In genomic region chr17:78276499-78276898, GRCh38 we compare ENCODE assay signal across 14 cellular contexts. TPM values are rescaled to one million over a fixed set of nuclear protein-coding genes. Genes with fewer than 3 reads are reported as not detected.
DNase-seq lines count a peak whose midpoint lies in the region; ATAC-seq and TF ChIP-seq lines count a peak whose summit lies in the region.
"Had no signal": no experiment of that assay in that cellular context is flagged by ENCODE, and none has a peak within 500 bp of the region (broad histone marks: within the 10 kb centered on the region; RNA-seq: fewer than 3 reads in every experiment).

No MANE protein-coding gene starts in this region.

- H3K27ac Mint-ChIP-seq in memory B cell = peak overlapping the region; percentile 88
- H3K27ac Mint-ChIP-seq: activated CD4-positive, alpha-beta T cell treated with anti-CD3 and anti-CD28 coated beads for 36 hours had no signal

- TF ChIP-seq CTCF in mucosa of descending colon (IDR thresholded peaks at IDR 0.05) = no peak

- peak; percentile 50 for ATAC-seq in GM18502 (IDR thresholded peaks at IDR 0.05; ENCODE audit: poor library complexity, unreplicated experiment)
- ATAC-seq in GM21619 (IDR thresholded peaks at IDR 0.05; ENCODE audit: unreplicated experiment) = peak; percentile 62
- ATAC-seq in memory B cell (ENCODE audit: low read depth) = peak; percentile 68
- no peak for ATAC-seq in mucosa of descending colon

- peak; percentile 95 for DNase-seq in NAMALWA (ENCODE audit: low spot score)
- DNase-seq in memory B cell (ENCODE audit: low spot score in 2 of 2) = peak; percentile 52 to 53
- no peak for DNase-seq in DMS53 treated with DMSO at 0.1 percent for 48 hours (lab: John Stamatoyannopoulos, UW; ENCODE audit: unreplicated experiment)
- no peak for DNase-seq in mucosa of descending colon
- no peak for DNase-seq in NCI-H526 treated with DMSO at 0.1 percent for 48 hours (lab: John Stamatoyannopoulos, UW)
- DNase-seq: activated CD4-positive, alpha-beta T cell treated with anti-CD3 and anti-CD28 coated beads for 36 hours; H7; kidney glomerular epithelial cell; NCI-H524 treated with DMSO at 0.1 percent for 48 hours had no signal

- intact Hi-C loops in mucosa of descending colon (cut with DNase I, micrococcal nuclease) = no loop called here

- H3K4me1 Mint-ChIP-seq in memory B cell = peaks cover 14% of the 10 kb centered on the region

- no peaks in the 10 kb centered on the region for H3K36me3 ChIP-seq in mucosa of descending colon (ENCODE audit: low read depth)

- H3K4me3 ChIP-seq in mucosa of descending colon = no peak overlapping the region
- H3K4me3 ChIP-seq: SK-N-MC had no signal

- H3K4me1 ChIP-seq in mucosa of descending colon (ENCODE audit: low read depth) = peaks cover 14% of the 10 kb centered on the region

- no peaks in the 10 kb centered on the region for H3K9me3 ChIP-seq in mucosa of descending colon

- peak overlapping the region; percentile 44 for H3K4me3 Mint-ChIP-seq in memory B cell
- H3K4me3 Mint-ChIP-seq: activated CD4-positive, alpha-beta T cell treated with anti-CD3 and anti-CD28 coated beads for 36 hours; neural crest cell had no signal

- H3K36me3 Mint-ChIP-seq in memory B cell = no peaks in the 10 kb centered on the region

- H3K27me3 Mint-ChIP-seq in memory B cell = peaks cover 13% of the 10 kb centered on the region
- H3K27me3 Mint-ChIP-seq: activated CD4-positive, alpha-beta T cell treated with anti-CD3 and anti-CD28 coated beads for 36 hours had no signal

- H3K9me3 Mint-ChIP-seq in memory B cell = no peaks in the 10 kb centered on the region
- H3K9me3 Mint-ChIP-seq: neural crest cell had no signal

RNA-seq across cellular contexts. Expression of gene TMEM235, which starts 45.1 kb away (rescaled TPM):
- not detected for total RNA-seq in mucosa of descending colon
- total RNA-seq: activated CD4-positive, alpha-beta T cell treated with anti-CD3 and anti-CD28 coated beads for 36 hours; frontal cortex; H7; neural crest cell had no signal

Comparison
In these comparisons a context has a peak if more than half of its experiments do, and no peak if none do; other contexts are left out.
1. DNase-seq: peak in NAMALWA (single experiment) and memory B cell (2 of 2); none in DMS53 treated with DMSO at 0.1 percent for 48 hours (single experiment), mucosa of descending colon (0 of 3) and NCI-H526 treated with DMSO at 0.1 percent for 48 hours (single experiment).